Comparison of ENCODE assay signal across 19 cellular contexts in the genomic region with DNA sequence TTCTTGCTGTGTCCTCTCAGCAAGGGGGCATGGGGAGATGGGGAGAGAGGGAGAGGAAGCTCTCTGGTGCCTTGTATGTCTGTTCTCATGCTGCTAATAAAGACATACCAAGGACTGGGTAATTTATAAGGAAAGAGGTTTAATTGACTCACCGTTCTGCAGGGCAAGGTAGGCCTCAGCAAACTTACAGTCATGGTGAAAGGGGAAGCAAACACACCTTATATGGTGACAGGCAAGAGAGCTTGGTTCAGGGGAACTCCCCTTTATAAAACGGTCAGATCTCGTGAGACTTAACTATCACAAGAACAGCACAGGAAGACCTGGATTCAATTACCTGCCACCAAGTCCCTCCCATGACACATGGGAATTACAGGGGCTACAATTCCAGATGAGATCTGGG.
DNase-seq lines count a peak whose midpoint lies in the region; ATAC-seq and TF ChIP-seq lines count a peak whose summit lies in the region.
"Had no signal": no experiment of that assay in that cellular context is flagged by ENCODE, and none has a peak within 500 bp of the region (broad histone marks: within the 10 kb centered on the region; RNA-seq: fewer than 3 reads in every experiment).

No MANE protein-coding gene starts in this region.

- DNase-seq in activated naive CD8-positive, alpha-beta T cell treated with anti-CD3 and anti-CD28 coated beads, Interleukin-2, amount 50 U/mL, for 24 hours: no peak
- no peak for DNase-seq in activated naive CD8-positive, alpha-beta T cell treated with anti-CD3 and anti-CD28 coated beads for 36 hours
- DNase-seq in GM23338 (ENCODE audit: low spot score): no peak
- DNase-seq in stimulated activated naive CD8-positive, alpha-beta T cell treated with anti-CD3 and anti-CD28 coated beads, Interleukin-15, Interleukin-2, amounts not matched to agents 100 U/mL and 50 U/mL, for 24 hours: no peak
- DNase-seq in SW480 (ENCODE audit: low spot score): no peak
- DNase-seq in GM10248 (ENCODE audit: extremely low spot score): no peak
- DNase-seq in activated CD8-positive, alpha-beta memory T cell treated with anti-CD3 and anti-CD28 coated beads, Interleukin-2, amount 10 ng/mL, durations not matched to agents 7 days and 5 days: no peak
- DNase-seq: BE2C, DMS53, GF-D8, MM.1S, NCI-H1048, NCI-H1436 treated with DMSO at 0.1 percent for 48 hours, NCI-H2029 treated with DMSO at 0.1 percent for 48 hours, NCI-H2171 treated with DMSO at 0.1 percent for 48 hours, NCI-H524 treated with DMSO at 0.1 percent for 48 hours, OCI-M1 had no signal

- peak; percentile 49 for ATAC-seq in activated naive CD8-positive, alpha-beta T cell treated with anti-CD3 and anti-CD28 coated beads, Interleukin-2, amount 50 U/mL, for 24 hours
- ATAC-seq in GM23338: no peak
- ATAC-seq in activated T-helper 17 cell treated with anti-CD3 and anti-CD28 coated beads, Interleukin-2, amount 50 U/mL, for 72 hours (replicated peaks): peak; percentile 77
- peak; percentile 43 for ATAC-seq in stimulated activated naive CD8-positive, alpha-beta T cell treated with anti-CD3 and anti-CD28 coated beads, Interleukin-15, Interleukin-2, amounts not matched to agents 100 U/mL and 50 U/mL, for 24 hours
- ATAC-seq in activated CD8-positive, alpha-beta memory T cell treated with anti-CD3 and anti-CD28 coated beads, Interleukin-2, amount 10 ng/mL, durations not matched to agents 7 days and 5 days: no peak
- ATAC-seq: K562 had no signal

- H2AFZ ChIP-seq in GM23338: 0 out of 2 replicates have a peak overlapping the region, but pooled peaks have one; percentile 18

- peaks cover 1% of the 10 kb centered on the region for H3K4me1 Mint-ChIP-seq in activated naive CD8-positive, alpha-beta T cell treated with anti-CD3 and anti-CD28 coated beads, Interleukin-2, amount 50 U/mL, for 24 hours
- H3K4me1 Mint-ChIP-seq in activated naive CD8-positive, alpha-beta T cell treated with anti-CD3 and anti-CD28 coated beads for 36 hours: no peaks in the 10 kb centered on the region
- peaks cover 6% of the 10 kb centered on the region for H3K4me1 Mint-ChIP-seq in GM23338
- no peaks in the 10 kb centered on the region for H3K4me1 Mint-ChIP-seq in activated T-helper 17 cell treated with anti-CD3 and anti-CD28 coated beads, Interleukin-2, amount 50 U/mL, for 72 hours
- H3K4me1 Mint-ChIP-seq in activated CD8-positive, alpha-beta memory T cell treated with anti-CD3 and anti-CD28 coated beads, Interleukin-2, amount 10 ng/mL, durations not matched to agents 7 days and 5 days: no peaks in the 10 kb centered on the region

- H3F3A ChIP-seq in GM23338 (replicated peaks; ENCODE audit: low read depth): no peaks in the 10 kb centered on the region

- POLR2A ChIA-PET in GM10248 (lab: Yijun Ruan, JAX): no interaction called here

- H4K20me1 ChIP-seq in GM23338 (replicated peaks; ENCODE audit: insufficient read depth): no peaks in the 10 kb centered on the region

- TF ChIP-seq CTCF in GM23338 (conservative IDR thresholded peaks at IDR 0.05; ENCODE audit: low read depth in 2 of 2): no peak
- TF ChIP-seq CTCF in GM10248 (IDR thresholded peaks at IDR 0.05; ENCODE audit: control extremely low read depth, extremely low read depth, low read depth, missing control alignments): no peak

- peaks cover 12% of the 10 kb centered on the region for H3K9me2 ChIP-seq in GM23338 (ENCODE audit: insufficient read depth)

- H3K4me3 ChIP-seq in GM23338: no peak overlapping the region
- H3K4me3 ChIP-seq: K562 had no signal

- no peaks in the 10 kb centered on the region for H3K79me2 ChIP-seq in GM23338 (replicated peaks; ENCODE audit: insufficient read depth)

- no peak overlapping the region for H3K27ac Mint-ChIP-seq in activated naive CD8-positive, alpha-beta T cell treated with anti-CD3 and anti-CD28 coated beads, Interleukin-2, amount 50 U/mL, for 24 hours
- no peak overlapping the region for H3K27ac Mint-ChIP-seq in activated naive CD8-positive, alpha-beta T cell treated with anti-CD3 and anti-CD28 coated beads for 36 hours
- no peak overlapping the region for H3K27ac Mint-ChIP-seq in GM23338
- no peak overlapping the region for H3K27ac Mint-ChIP-seq in activated T-helper 17 cell treated with anti-CD3 and anti-CD28 coated beads, Interleukin-2, amount 50 U/mL, for 72 hours
- no peak overlapping the region for H3K27ac Mint-ChIP-seq in activated CD8-positive, alpha-beta memory T cell treated with anti-CD3 and anti-CD28 coated beads, Interleukin-2, amount 10 ng/mL, durations not matched to agents 7 days and 5 days

- H3K4me2 ChIP-seq in GM23338: no peak overlapping the region

- peaks cover 9% of the 10 kb centered on the region; the same call in 1 of the 2 replicates for H3K4me1 ChIP-seq in GM23338 (ENCODE audit: insufficient read depth)
- H3K4me1 ChIP-seq: BE2C had no signal

- no peaks in the 10 kb centered on the region for H3K9me3 Mint-ChIP-seq in activated naive CD8-positive, alpha-beta T cell treated with anti-CD3 and anti-CD28 coated beads, Interleukin-2, amount 50 U/mL, for 24 hours
- H3K9me3 Mint-ChIP-seq in activated naive CD8-positive, alpha-beta T cell treated with anti-CD3 and anti-CD28 coated beads for 36 hours: no peaks in the 10 kb centered on the region
- H3K9me3 Mint-ChIP-seq in GM23338: no peaks in the 10 kb centered on the region
- no peaks in the 10 kb centered on the region for H3K9me3 Mint-ChIP-seq in activated T-helper 17 cell treated with anti-CD3 and anti-CD28 coated beads, Interleukin-2, amount 50 U/mL, for 72 hours
- no peaks in the 10 kb centered on the region for H3K9me3 Mint-ChIP-seq in activated CD8-positive, alpha-beta memory T cell treated with anti-CD3 and anti-CD28 coated beads, Interleukin-2, amount 10 ng/mL, durations not matched to agents 7 days and 5 days (ENCODE audit: low read depth)

- no peak overlapping the region for H3K27ac ChIP-seq in GM23338 (ENCODE audit: low read depth)

- no peak overlapping the region for H3K4me3 Mint-ChIP-seq in activated naive CD8-positive, alpha-beta T cell treated with anti-CD3 and anti-CD28 coated beads, Interleukin-2, amount 50 U/mL, for 24 hours
- H3K4me3 Mint-ChIP-seq in activated naive CD8-positive, alpha-beta T cell treated with anti-CD3 and anti-CD28 coated beads for 36 hours: no peak overlapping the region
- H3K4me3 Mint-ChIP-seq in GM23338: no peak overlapping the region
- no peak overlapping the region for H3K4me3 Mint-ChIP-seq in activated T-helper 17 cell treated with anti-CD3 and anti-CD28 coated beads, Interleukin-2, amount 50 U/mL, for 72 hours
- no peak overlapping the region for H3K4me3 Mint-ChIP-seq in activated CD8-positive, alpha-beta memory T cell treated with anti-CD3 and anti-CD28 coated beads, Interleukin-2, amount 10 ng/mL, durations not matched to agents 7 days and 5 days

- no peaks in the 10 kb centered on the region for H3K27me3 ChIP-seq in GM23338 (ENCODE audit: insufficient read depth)
- H3K27me3 ChIP-seq: BE2C had no signal

- no peaks in the 10 kb centered on the region for H3K36me3 Mint-ChIP-seq in activated naive CD8-positive, alpha-beta T cell treated with anti-CD3 and anti-CD28 coated beads, Interleukin-2, amount 50 U/mL, for 24 hours (ENCODE audit: low read depth)
- H3K36me3 Mint-ChIP-seq in activated naive CD8-positive, alpha-beta T cell treated with anti-CD3 and anti-CD28 coated beads for 36 hours: no peaks in the 10 kb centered on the region
- H3K36me3 Mint-ChIP-seq in GM23338 (ENCODE audit: low read depth): no peaks in the 10 kb centered on the region
- no peaks in the 10 kb centered on the region for H3K36me3 Mint-ChIP-seq in activated T-helper 17 cell treated with anti-CD3 and anti-CD28 coated beads, Interleukin-2, amount 50 U/mL, for 72 hours (ENCODE audit: low read depth)
- no peaks in the 10 kb centered on the region for H3K36me3 Mint-ChIP-seq in activated CD8-positive, alpha-beta memory T cell treated with anti-CD3 and anti-CD28 coated beads, Interleukin-2, amount 10 ng/mL, durations not matched to agents 7 days and 5 days

- no peaks in the 10 kb centered on the region for H3K36me3 ChIP-seq in GM23338 (ENCODE audit: insufficient read depth)
- H3K36me3 ChIP-seq: BE2C had no signal

- CTCF ChIA-PET in GM10248 (lab: Yijun Ruan, JAX): interaction anchor here (1.6 to 2.6 kb wide), 2 partner anchors 14 to 28 kb away, joined by 3 to 9 read pairs; no protein-coding TSS in a partner anchor
- CTCF ChIA-PET in activated CD8-positive, alpha-beta memory T cell treated with anti-CD3 and anti-CD28 coated beads, Interleukin-2, amount 10 ng/mL, durations not matched to agents 7 days and 5 days (lab: Charles Lee): no interaction called here

- H3K27me3 Mint-ChIP-seq in activated naive CD8-positive, alpha-beta T cell treated with anti-CD3 and anti-CD28 coated beads, Interleukin-2, amount 50 U/mL, for 24 hours: peaks cover 5% of the 10 kb centered on the region
- H3K27me3 Mint-ChIP-seq in activated naive CD8-positive, alpha-beta T cell treated with anti-CD3 and anti-CD28 coated beads for 36 hours: no peaks in the 10 kb centered on the region
- H3K27me3 Mint-ChIP-seq in GM23338 (ENCODE audit: insufficient read depth, low read depth, poor library complexity): no peaks in the 10 kb centered on the region
- peaks cover 11% of the 10 kb centered on the region for H3K27me3 Mint-ChIP-seq in activated T-helper 17 cell treated with anti-CD3 and anti-CD28 coated beads, Interleukin-2, amount 50 U/mL, for 72 hours
- H3K27me3 Mint-ChIP-seq in activated CD8-positive, alpha-beta memory T cell treated with anti-CD3 and anti-CD28 coated beads, Interleukin-2, amount 10 ng/mL, durations not matched to agents 7 days and 5 days: no peaks in the 10 kb centered on the region

TF ChIP-seq in GM23338, 12 proteins besides CTCF, POLR2A, EP300 and RAD21 (continues in another document):
- no peak for TF ChIP-seq JUNB (IDR thresholded peaks at IDR 0.05; ENCODE audit: unreplicated experiment)

Comparison
In these comparisons a context has a peak if more than half of its experiments do, and no peak if none do; other contexts are left out.
1. ATAC-seq: peak in activated naive CD8-positive, alpha-beta T cell treated with anti-CD3 and anti-CD28 coated beads, Interleukin-2, amount 50 U/mL, for 24 hours (single experiment), activated T-helper 17 cell treated with anti-CD3 and anti-CD28 coated beads, Interleukin-2, amount 50 U/mL, for 72 hours (single experiment) and stimulated activated naive CD8-positive, alpha-beta T cell treated with anti-CD3 and anti-CD28 coated beads, Interleukin-15, Interleukin-2, amounts not matched to agents 100 U/mL and 50 U/mL, for 24 hours (single experiment); none in GM23338 (single experiment) and activated CD8-positive, alpha-beta memory T cell treated with anti-CD3 and anti-CD28 coated beads, Interleukin-2, amount 10 ng/mL, durations not matched to agents 7 days and 5 days (single experiment).